9 cellular contexts compared by ENCODE assay signal in the genomic region with DNA sequence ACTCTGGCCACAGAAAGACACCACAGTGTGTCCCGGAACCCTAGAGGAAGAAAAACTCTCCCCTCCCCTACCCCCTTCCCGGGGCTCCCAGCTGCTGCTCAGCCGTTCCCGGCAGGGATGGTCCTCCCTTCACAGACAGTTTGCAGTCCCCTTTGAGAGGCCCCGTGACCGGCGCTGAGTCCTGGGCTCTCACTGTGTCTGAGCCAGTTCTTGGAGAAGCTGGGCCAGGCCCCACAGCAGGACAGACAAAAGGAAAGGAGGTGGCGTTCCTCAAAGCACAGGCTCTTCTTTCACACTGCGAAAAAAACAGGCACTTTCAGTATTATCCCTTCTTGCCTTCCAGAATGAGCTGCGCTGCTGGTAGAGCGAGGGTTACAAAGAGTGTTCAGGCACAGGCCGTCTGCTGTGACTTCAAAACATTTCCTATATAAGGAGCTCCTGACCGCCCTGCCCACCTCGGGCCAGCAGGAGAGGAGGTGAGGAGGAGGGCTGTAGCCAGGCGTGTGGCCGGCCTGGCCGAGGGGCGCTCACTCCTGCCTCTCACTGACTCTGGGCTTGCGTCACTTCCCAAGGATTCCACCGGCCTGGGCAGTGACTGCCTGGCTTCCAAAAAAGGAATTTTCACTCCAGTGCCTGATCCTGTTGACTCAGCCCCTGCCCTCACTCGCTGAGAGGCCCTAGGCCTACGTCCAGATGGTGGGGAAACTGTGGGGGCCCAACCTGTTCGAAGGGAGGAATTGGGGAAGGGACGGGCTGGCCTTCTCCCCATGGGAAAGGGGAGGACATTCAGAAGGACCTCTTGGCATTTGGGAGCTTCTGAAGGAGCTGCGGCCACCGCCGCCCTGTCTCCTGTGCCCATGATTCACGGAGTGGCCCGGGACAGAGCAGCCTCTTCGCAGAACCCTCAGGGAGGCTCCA. TPM values are rescaled to one million over a fixed set of nuclear protein-coding genes. Genes with fewer than 3 reads are reported as not detected.
DNase-seq lines count a peak whose midpoint lies in the region; ATAC-seq, FAIRE-seq and TF ChIP-seq lines count a peak whose summit lies in the region.
"Had no signal": no experiment of that assay in that cellular context is flagged by ENCODE, and none has a peak within 500 bp of the region (broad histone marks: within the 10 kb centered on the region; RNA-seq: fewer than 3 reads in every experiment).

No MANE protein-coding gene starts in this region.

- no peaks in the 10 kb centered on the region for H3K9me3 ChIP-seq in ES-I3 (ENCODE audit: control insufficient read depth, insufficient read depth, low read length)
- H3K9me3 ChIP-seq in astrocyte (ENCODE audit: insufficient read depth, low read depth, low read length): no peaks in the 10 kb centered on the region
- no peaks in the 10 kb centered on the region for H3K9me3 ChIP-seq in left ventricle myocardium inferior (replicated peaks)
- H3K9me3 ChIP-seq in prostate gland: no peaks in the 10 kb centered on the region

- TF ChIP-seq CTCF in astrocyte (IDR thresholded peaks at IDR 0.05; ENCODE audit: insufficient read depth, low read depth, low read length) (no peak), left ventricle myocardium inferior (IDR thresholded peaks at IDR 0.05; ENCODE audit: borderline replicate concordance) (peak; percentile 46), prostate gland (IDR thresholded peaks at IDR 0.05) (peak in 1 of 4 experiments; percentile 31)

- H3K4me3 Mint-ChIP-seq in astrocyte (ENCODE audit: unreplicated experiment): peak overlapping the region; percentile 81

- peak; percentile 79 for FAIRE-seq in astrocyte (lab: Jason Lieb, UNC)

- peak overlapping the region; percentile 97 for H3K27ac Mint-ChIP-seq in astrocyte (ENCODE audit: unreplicated experiment)

- no peaks in the 10 kb centered on the region for H3K27me3 Mint-ChIP-seq in astrocyte (ENCODE audit: low read depth, unreplicated experiment)

- peak overlapping the region; percentile 49 for H2AFZ ChIP-seq in astrocyte (ENCODE audit: low read depth, low read length)

- no peaks in the 10 kb centered on the region for H4K20me1 ChIP-seq in astrocyte (ENCODE audit: insufficient read depth, low read length)

- H3K4me1 Mint-ChIP-seq in astrocyte (ENCODE audit: low read depth, unreplicated experiment): peaks cover 41% of the 10 kb centered on the region

- no peaks in the 10 kb centered on the region for H3K9me3 Mint-ChIP-seq in astrocyte (ENCODE audit: unreplicated experiment)

- H3K4me1 ChIP-seq in ES-I3 (ENCODE audit: insufficient read depth, low read length) (peaks cover 19% of the 10 kb centered on the region; the same call in 1 of the 2 replicates), astrocyte (ENCODE audit: insufficient read depth, low read length) (peaks cover 47% of the 10 kb centered on the region), left ventricle myocardium inferior (peaks cover 38% of the 10 kb centered on the region), prostate gland (replicated peaks) (no peaks in the 10 kb centered on the region)

- H3K36me3 ChIP-seq in ES-I3 (ENCODE audit: insufficient read depth, low read length) (no peaks in the 10 kb centered on the region), astrocyte (ENCODE audit: insufficient read depth, low read length) (no peaks in the 10 kb centered on the region), left ventricle myocardium inferior (no peaks in the 10 kb centered on the region), prostate gland (no peaks in the 10 kb centered on the region)

- H3K4me3 ChIP-seq in astrocyte (ENCODE audit: insufficient read depth, low read depth, low read length) (peak overlapping the region; percentile 45), left ventricle myocardium inferior (peak overlapping the region; percentile 63), prostate gland (peak overlapping the region; percentile 10 to 21)

- peak; percentile 41 for TF ChIP-seq POLR2A in prostate gland (IDR thresholded peaks at IDR 0.05)

- peak overlapping the region; percentile 94 for H3K27ac ChIP-seq in astrocyte (ENCODE audit: low read depth, low read length)
- H3K27ac ChIP-seq in left ventricle myocardium inferior (replicated peaks): peak overlapping the region; percentile 94
- peak overlapping the region; percentile 88 to 93 for H3K27ac ChIP-seq in prostate gland

- intact Hi-C loops in left ventricle myocardium inferior (cut with micrococcal nuclease): no loop called here
- intact Hi-C loops in prostate gland (cut with DNase I): loop anchor here (10.0 kb wide), 2 partner anchors 376 to 606 kb away; a partner anchor contains a TSS

- 30% methylated on average over 30 of the region's 30 CpGs for WGBS in prostate gland

- peak overlapping the region; percentile 21 for H3K9ac ChIP-seq in ES-I3 (ENCODE audit: low read depth, low read length)
- peak overlapping the region; percentile 90 for H3K9ac ChIP-seq in astrocyte (ENCODE audit: low read length)

- H3K4me2 ChIP-seq in astrocyte (ENCODE audit: low read length): peak overlapping the region; percentile 88

- peaks cover 14% of the 10 kb centered on the region for H3K79me2 ChIP-seq in astrocyte (ENCODE audit: insufficient read depth, low read length)

- ATAC-seq in HG02798 (IDR thresholded peaks at IDR 0.05; ENCODE audit: poor library complexity, unreplicated experiment): no peak
- no peak for ATAC-seq in GM18858 (IDR thresholded peaks at IDR 0.05; ENCODE audit: unreplicated experiment)

- H3K27me3 ChIP-seq in astrocyte (ENCODE audit: insufficient read depth, low read length) (no peaks in the 10 kb centered on the region), left ventricle myocardium inferior (ENCODE audit: low read depth) (no peaks in the 10 kb centered on the region), prostate gland (replicated peaks; ENCODE audit: insufficient read depth) (no peaks in the 10 kb centered on the region)

- peak; percentile 96 for DNase-seq in astrocyte (ENCODE audit: low read depth)
- DNase-seq in left ventricle myocardium inferior: peak; percentile 86
- DNase-seq in prostate gland (ENCODE audit: low spot score): peak; percentile 31
- no peak for DNase-seq in activated CD4-positive, alpha-beta T cell treated with anti-CD3 and anti-CD28 coated beads, Interleukin-2, amount 50 U/mL, for 1 hour
- DNase-seq in cerebellar nuclear complex (lab: John Stamatoyannopoulos, UW): no peak

- no peaks in the 10 kb centered on the region for H3K36me3 Mint-ChIP-seq in astrocyte (ENCODE audit: low read depth, unreplicated experiment)

RNA-seq across cellular contexts. Expression of a gene that starts 24.9 kb away (rescaled TPM):
- total RNA-seq in astrocyte (0.43 TPM in 1 of 2 replicates, not detected in the other), left ventricle myocardium inferior (0.33 TPM), prostate gland (not detected)
- total RNA-seq: SK-MEL-5 had no signal

RNA-seq across cellular contexts. Expression of a gene that starts 29.0 kb away (rescaled TPM):
- total RNA-seq in astrocyte (485 and 528 TPM in 2 replicates), left ventricle myocardium inferior (81.5 TPM), prostate gland (100 to 1,000 TPM in 1 of 2 donors, 10 to 100 TPM in 1; 51.9 to 133 TPM)

Comparison
In these comparisons a context has a peak if more than half of its experiments do, and no peak if none do; other contexts are left out.
1. DNase-seq: peak in astrocyte (single experiment), left ventricle myocardium inferior (single experiment) and prostate gland (single experiment); none in activated CD4-positive, alpha-beta T cell treated with anti-CD3 and anti-CD28 coated beads, Interleukin-2, amount 50 U/mL, for 1 hour (single experiment) and cerebellar nuclear complex (0 of 2).
2. Peak in every context shown above with its lines, with median percentiles within 50 percentile points of each other: H3K27ac ChIP-seq and H3K4me3 ChIP-seq.